15 cellular contexts compared by ENCODE assay signal in genomic region chr16:46916980-46917379, GRCh38. TPM values are rescaled to one million over a fixed set of nuclear protein-coding genes. Genes with fewer than 3 reads are reported as not detected.
DNase-seq lines count a peak whose midpoint lies in the region; ATAC-seq and TF ChIP-seq lines count a peak whose summit lies in the region.
"Had no signal": no experiment of that assay in that cellular context is flagged by ENCODE, and none has a peak within 500 bp of the region (broad histone marks: within the 10 kb centered on the region; RNA-seq: fewer than 3 reads in every experiment).

No MANE protein-coding gene starts in this region.

- no peaks in the 10 kb centered on the region for H4K20me1 ChIP-seq in osteoblast (ENCODE audit: insufficient read depth, low read length)

- TF ChIP-seq CTCF in osteoblast (IDR thresholded peaks at IDR 0.05; ENCODE audit: extremely low read depth, low read depth, low read length), result no peak

- DNase-seq in DMS53 (lab: John Stamatoyannopoulos, UW) (peak; percentile 30), DMS53 treated with DMSO at 0.1 percent for 48 hours (lab: John Stamatoyannopoulos, UW; ENCODE audit: unreplicated experiment) (no peak), amniotic epithelial cell (ENCODE audit: low read depth) (peak; percentile 25), osteoblast (ENCODE audit: insufficient read length, low spot score, missing footprints) (peak; percentile 84), NCI-H526 (lab: John Stamatoyannopoulos, UW) (no peak), Ammon's horn (ENCODE audit: low spot score) (no peak)
- DNase-seq in Jurkat, Clone E6-1 (ENCODE audit: low read depth, low spot score), result peak; percentile 21
- DNase-seq: activated naive CD8-positive, alpha-beta T cell treated with anti-CD3 and anti-CD28 coated beads, Interleukin-2, amount 10 ng/mL, durations not matched to agents 7 days and 5 days; NCI-H1048; NCI-H446 treated with DMSO at 0.1 percent for 48 hours; Right ventricle myocardium superior; stimulated activated CD4-positive, alpha-beta T cell treated with anti-CD3 and anti-CD28 coated beads, Interleukin-12 subunit alpha, Interleukin-12 subunit beta, amount 100 ng/mL, for 4 hours; testis had no signal

- ATAC-seq in HG03135 (IDR thresholded peaks at IDR 0.05; ENCODE audit: unreplicated experiment), result no peak

- H2AFZ ChIP-seq in osteoblast (ENCODE audit: low read length), result no peak overlapping the region

- H3K4me1 ChIP-seq in osteoblast (ENCODE audit: insufficient read depth, low read length), result no peaks in the 10 kb centered on the region
- H3K4me1 ChIP-seq: testis had no signal

- H3K79me2 ChIP-seq in osteoblast (ENCODE audit: insufficient read depth, low read length), result no peaks in the 10 kb centered on the region

- peaks cover 25% of the 10 kb centered on the region for H3K36me3 ChIP-seq in osteoblast (ENCODE audit: insufficient read depth, low read length)

- no peaks in the 10 kb centered on the region for H3K9me3 ChIP-seq in osteoblast (ENCODE audit: low read depth, low read length)
- H3K9me3 ChIP-seq: testis had no signal

- no peak overlapping the region for H3K27ac ChIP-seq in osteoblast (ENCODE audit: low read depth, low read length)
- H3K27ac ChIP-seq: 22Rv1, testis had no signal

- H3K27me3 ChIP-seq in osteoblast (ENCODE audit: insufficient read depth, low read length), result no peaks in the 10 kb centered on the region
- H3K27me3 ChIP-seq: testis had no signal

- H3K4me3 ChIP-seq in Jurkat, Clone E6-1 (ENCODE audit: low read length), result no peak overlapping the region
- H3K4me3 ChIP-seq in osteoblast (ENCODE audit: insufficient read depth, low read length), result no peak overlapping the region
- H3K4me3 ChIP-seq: testis had no signal

- no peak overlapping the region for H3K4me2 ChIP-seq in osteoblast (ENCODE audit: insufficient read depth, low read length)

RNA-seq across cellular contexts. Expression of gene GPT2, which starts 32.8 kb away (rescaled TPM):
- 20.6 TPM for polyA plus RNA-seq in Jurkat, Clone E6-1 (2012; ENCODE audit: insufficient read depth, insufficient read length)
- total RNA-seq in osteoblast, result 15.3 and 15.6 TPM in 2 replicates

RNA-seq across cellular contexts. Expression of gene DNAJA2, which starts 56.5 kb away (rescaled TPM):
- polyA plus RNA-seq in Jurkat, Clone E6-1 (2012; ENCODE audit: insufficient read depth, insufficient read length), result 71.1 TPM
- 83.2 and 87.8 TPM in 2 replicates for total RNA-seq in osteoblast

Comparison
In these comparisons a context has a peak if more than half of its experiments do, and no peak if none do; other contexts are left out.
1. DNase-seq: peak in DMS53 (single experiment), Jurkat, Clone E6-1 (single experiment), amniotic epithelial cell (single experiment) and osteoblast (single experiment); none in DMS53 treated with DMSO at 0.1 percent for 48 hours (single experiment), NCI-H526 (0 of 2) and Ammon's horn (single experiment).